ENCODE assay signal across 8 cellular contexts in the genomic region with DNA sequence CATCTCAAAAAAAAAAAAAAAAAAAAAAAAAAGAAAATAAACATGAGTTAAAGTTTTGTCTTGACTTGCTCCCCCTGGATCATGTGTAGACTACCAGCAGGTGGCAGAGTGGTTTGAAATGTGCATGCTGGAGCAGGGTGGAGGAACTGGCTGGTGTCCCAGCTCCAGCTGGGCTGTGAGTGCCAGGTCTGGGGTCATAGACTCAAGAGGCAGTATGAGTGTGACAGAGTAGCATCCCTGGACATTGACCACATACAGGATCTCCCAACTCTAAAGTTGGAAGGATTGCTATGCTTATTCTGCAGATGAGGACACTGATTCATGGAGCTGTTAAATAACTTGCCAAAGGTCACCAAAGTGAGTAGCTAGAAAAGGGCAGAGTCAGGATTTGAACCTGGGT.
A peak's percentile ranks its signal among the peaks of the same experiment; 100 is the strongest.
DNase-seq lines count a peak whose midpoint lies in the region; ATAC-seq and TF ChIP-seq lines count a peak whose summit lies in the region.

No MANE protein-coding gene starts in this region.

- no peaks in the 10 kb centered on the region for H3K4me1 ChIP-seq in thyroid gland

- TF ChIP-seq POLR2A in thyroid gland (IDR thresholded peaks at IDR 0.05), result no peak
- no peak for TF ChIP-seq POLR2A in lower leg skin (IDR thresholded peaks at IDR 0.05)

- TF ChIP-seq CTCF in thyroid gland (IDR thresholded peaks at IDR 0.05), result peak in 2 of 6 experiments; percentile 22 to 23
- TF ChIP-seq CTCF in lower leg skin (IDR thresholded peaks at IDR 0.05), result no peak

- H3K27ac ChIP-seq in thyroid gland, result no peak overlapping the region

- no peaks in the 10 kb centered on the region for H3K9me3 ChIP-seq in thyroid gland

- H3K36me3 ChIP-seq in thyroid gland, result no peaks in the 10 kb centered on the region

- intact Hi-C loops in left ventricle myocardium superior (cut with micrococcal nuclease) (no loop called here), thyroid gland (cut with DNase I) (no loop called here), lower leg skin (cut with DNase I; ENCODE audit: low total_unique reads) (no loop called here)

- H3K27me3 ChIP-seq in thyroid gland, result no peaks in the 10 kb centered on the region

- no peak overlapping the region for H3K4me3 ChIP-seq in thyroid gland (replicated peaks in 1 of 3)
- no peak overlapping the region for H3K4me3 ChIP-seq in lower leg skin (ENCODE audit: low read depth, poor library complexity, severe bottlenecking)

- ATAC-seq in left ventricle myocardium superior, result peak; percentile 95
- no peak for ATAC-seq in GM19395 (IDR thresholded peaks at IDR 0.05; ENCODE audit: unreplicated experiment)

- DNase-seq in stimulated activated CD4-positive, alpha-beta T cell treated with anti-CD3 and anti-CD28 coated beads, Interleukin-15, amount 100 ng/mL, for 24 hours, result peak; percentile 3
- DNase-seq in stimulated activated CD4-positive, alpha-beta T cell treated with anti-CD3 and anti-CD28 coated beads, Interleukin-12 subunit alpha, Interleukin-12 subunit beta, amount 100 ng/mL, for 4 hours, result no peak
- peak; percentile 12 for DNase-seq in SW480 (ENCODE audit: low spot score)
- peak; percentile 76 for DNase-seq in left ventricle myocardium superior
- peak; percentile 26 to 49 for DNase-seq in thyroid gland
- no peak for DNase-seq in lower leg skin (ENCODE audit: low spot score in 2 of 2)
- no peak for DNase-seq in activated naive CD4-positive, alpha-beta T cell treated with anti-CD3 and anti-CD28 coated beads, Interleukin-2, amount 50 U/mL, for 16 hours

Comparison
In these comparisons a context has a peak if more than half of its experiments do, and no peak if none do; other contexts are left out.
1. DNase-seq: peak in stimulated activated CD4-positive, alpha-beta T cell treated with anti-CD3 and anti-CD28 coated beads, Interleukin-15, amount 100 ng/mL, for 24 hours (single experiment), SW480 (single experiment), left ventricle myocardium superior (single experiment) and thyroid gland (2 of 2); none in stimulated activated CD4-positive, alpha-beta T cell treated with anti-CD3 and anti-CD28 coated beads, Interleukin-12 subunit alpha, Interleukin-12 subunit beta, amount 100 ng/mL, for 4 hours (single experiment), lower leg skin (0 of 2) and activated naive CD4-positive, alpha-beta T cell treated with anti-CD3 and anti-CD28 coated beads, Interleukin-2, amount 50 U/mL, for 16 hours (single experiment).